1 cellular context compared by ENCODE assay signal in genomic region chr18:3605562-3606443, GRCh38.
A peak's percentile ranks its signal among the peaks of the same experiment; 100 is the strongest.
TF ChIP-seq lines count a peak whose summit lies in the region.

No MANE protein-coding gene starts in this region.

TF ChIP-seq in A549, 52 proteins besides CTCF, POLR2A, EP300 and RAD21 (continued from another document):
- TF ChIP-seq EHMT2 (IDR thresholded peaks at IDR 0.05; ENCODE audit: low read depth) (no peak), ZNF302 (CRISPR knock-in tag; IDR thresholded peaks at IDR 0.05) (0 out of 2 replicates have a peak, but pooled peaks have one; percentile 3), HOXB13 (CRISPR knock-in tag; IDR thresholded peaks at IDR 0.05; ENCODE audit: low read depth) (peak; percentile 22; the same call in 1 of the 2 replicates), HOXA7 (CRISPR knock-in tag; IDR thresholded peaks at IDR 0.05) (0 out of 2 replicates have a peak, but pooled peaks have one; percentile 15), ELK1 (IDR thresholded peaks at IDR 0.05; ENCODE audit: low read depth, low read length) (no peak), KDM1A (IDR thresholded peaks at IDR 0.05; ENCODE audit: low read depth) (no peak), TP53 (CRISPR knock-in tag; IDR thresholded peaks at IDR 0.05) (no peak), ZC3H11A (IDR thresholded peaks at IDR 0.05) (no peak), ZFP36 (IDR thresholded peaks at IDR 0.05; ENCODE audit: borderline replicate concordance, partially characterized antibody) (peak; percentile 18), BCL3 (IDR thresholded peaks at IDR 0.05) (no peak), KDM5A (IDR thresholded peaks at IDR 0.05) (no peak), TFCP2L1 (CRISPR knock-in tag; IDR thresholded peaks at IDR 0.05) (no peak), CBX2 (IDR thresholded peaks at IDR 0.05; ENCODE audit: borderline replicate concordance, low read depth) (no peak), FOSL2 (IDR thresholded peaks at IDR 0.05) (no peak), FOSL2 (CRISPR knock-in tag; IDR thresholded peaks at IDR 0.05) (no peak), JUNB (IDR thresholded peaks at IDR 0.05) (no peak), NR3C1 (IDR thresholded peaks at IDR 0.05) (no peak), REST (IDR thresholded peaks at IDR 0.05) (no peak), NFE2L2 (conservative IDR thresholded peaks at IDR 0.05; ENCODE audit: low read length) (no peak)
TF ChIP-seq in A549: peak in this region for 6.
